ENCODE assay signal across 10 cellular contexts in the genomic region with DNA sequence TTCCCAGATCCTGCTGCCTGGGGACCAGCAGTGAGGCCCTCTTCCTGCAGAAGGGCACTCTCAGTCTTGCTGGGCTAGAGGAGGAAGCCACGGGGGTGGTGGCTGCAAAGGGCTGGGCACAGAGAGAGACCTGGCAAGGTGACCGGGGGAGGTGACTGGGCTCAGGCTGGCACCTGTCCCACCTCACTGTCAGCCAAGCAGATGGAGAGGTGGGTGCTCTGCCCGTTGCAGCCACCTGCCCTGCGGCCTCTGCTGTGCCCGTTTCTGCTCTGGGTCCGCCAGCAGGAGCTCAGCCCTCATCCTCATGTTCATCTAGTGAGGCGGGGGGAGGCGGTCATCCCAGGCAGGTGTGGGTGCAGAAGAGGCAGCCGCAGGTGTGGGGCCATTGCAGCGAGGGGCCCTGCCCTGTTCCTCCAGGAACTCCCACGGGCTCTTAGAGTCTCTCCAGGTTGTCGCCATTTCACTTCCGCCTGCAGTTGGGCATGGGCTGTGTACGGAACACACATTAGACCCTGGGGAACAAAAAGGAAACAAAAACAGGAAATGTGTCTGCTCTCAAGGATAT. TPM values are rescaled to one million over a fixed set of nuclear protein-coding genes. Genes with fewer than 3 reads are reported as not detected.
DNase-seq lines count a peak whose midpoint lies in the region; ATAC-seq and TF ChIP-seq lines count a peak whose summit lies in the region.
"Had no signal": no experiment of that assay in that cellular context is flagged by ENCODE, and none has a peak within 500 bp of the region (broad histone marks: within the 10 kb centered on the region; RNA-seq: fewer than 3 reads in every experiment).

No MANE protein-coding gene starts in this region.

- H3K4me1 ChIP-seq in upper lobe of right lung, result no peaks in the 10 kb centered on the region
- H3K4me1 ChIP-seq in MM.1S (ENCODE audit: low read length), result no peaks in the 10 kb centered on the region

- no peaks in the 10 kb centered on the region for H3K79me2 ChIP-seq in MM.1S (ENCODE audit: low read length)

- intact Hi-C loops in activated CD8-positive, alpha-beta T cell treated with anti-CD3 and anti-CD28 coated beads for 36 hours (cut with micrococcal nuclease), result no loop called here
- intact Hi-C loops in upper lobe of right lung (cut with DNase I), result no loop called here

- CTCF ChIA-PET in activated CD8-positive, alpha-beta T cell treated with anti-CD3 and anti-CD28 coated beads, Interleukin-2, amount 10 ng/mL, durations not matched to agents 7 days and 5 days (lab: Charles Lee), result no interaction called here
- CTCF ChIA-PET in activated CD8-positive, alpha-beta T cell treated with anti-CD3 and anti-CD28 coated beads for 36 hours (lab: Charles Lee), result no interaction called here

- no peaks in the 10 kb centered on the region for H3K9me3 Mint-ChIP-seq in activated CD8-positive, alpha-beta T cell treated with anti-CD3 and anti-CD28 coated beads, Interleukin-2, amount 10 ng/mL, durations not matched to agents 7 days and 5 days (ENCODE audit: insufficient read depth)
- no peaks in the 10 kb centered on the region for H3K9me3 Mint-ChIP-seq in activated CD8-positive, alpha-beta T cell treated with anti-CD3 and anti-CD28 coated beads for 36 hours
- no peaks in the 10 kb centered on the region for H3K9me3 Mint-ChIP-seq in chondrocyte (ENCODE audit: low read depth)
- H3K9me3 Mint-ChIP-seq: neural crest cell; T-helper 1 cell treated with Interleukin-12 subunit alpha and Interleukin-12 subunit beta and Interleukin-4 antibody, amounts not matched to agents 30 μg/mL and 1 μg/mL, for 36 hours had no signal

- no peaks in the 10 kb centered on the region for H3K36me3 ChIP-seq in upper lobe of right lung
- no peaks in the 10 kb centered on the region for H3K36me3 ChIP-seq in MM.1S (replicated peaks; ENCODE audit: insufficient read depth, low read length)

- no peak for ATAC-seq in activated CD8-positive, alpha-beta T cell treated with anti-CD3 and anti-CD28 coated beads, Interleukin-2, amount 10 ng/mL, durations not matched to agents 7 days and 5 days
- no peak for ATAC-seq in activated CD8-positive, alpha-beta T cell treated with anti-CD3 and anti-CD28 coated beads for 36 hours
- ATAC-seq in HG03354 (IDR thresholded peaks at IDR 0.05; ENCODE audit: poor library complexity, severe bottlenecking, unreplicated experiment) (peak; percentile 71), upper lobe of right lung (peak; percentile 12)

- H3K27me3 Mint-ChIP-seq in activated CD8-positive, alpha-beta T cell treated with anti-CD3 and anti-CD28 coated beads, Interleukin-2, amount 10 ng/mL, durations not matched to agents 7 days and 5 days (ENCODE audit: low read depth), result peaks cover 23% of the 10 kb centered on the region
- H3K27me3 Mint-ChIP-seq in activated CD8-positive, alpha-beta T cell treated with anti-CD3 and anti-CD28 coated beads for 36 hours, result peaks cover 5% of the 10 kb centered on the region
- no peaks in the 10 kb centered on the region for H3K27me3 Mint-ChIP-seq in chondrocyte (ENCODE audit: low read depth)

- H3K4me1 Mint-ChIP-seq in activated CD8-positive, alpha-beta T cell treated with anti-CD3 and anti-CD28 coated beads, Interleukin-2, amount 10 ng/mL, durations not matched to agents 7 days and 5 days (ENCODE audit: low read depth), result no peaks in the 10 kb centered on the region
- peaks cover 5% of the 10 kb centered on the region for H3K4me1 Mint-ChIP-seq in activated CD8-positive, alpha-beta T cell treated with anti-CD3 and anti-CD28 coated beads for 36 hours (ENCODE audit: low read depth)
- peaks cover 23% of the 10 kb centered on the region for H3K4me1 Mint-ChIP-seq in chondrocyte (ENCODE audit: low read depth)

- no peak overlapping the region for H3K4me2 ChIP-seq in MM.1S (ENCODE audit: low read depth, low read length)

- H2AFZ ChIP-seq in MM.1S (ENCODE audit: low read length), result no peak overlapping the region

- no peaks in the 10 kb centered on the region for H3K9me3 ChIP-seq in upper lobe of right lung
- no peaks in the 10 kb centered on the region for H3K9me3 ChIP-seq in MM.1S (replicated peaks; ENCODE audit: insufficient read depth, low read length)

- H3K27me3 ChIP-seq in upper lobe of right lung, result no peaks in the 10 kb centered on the region
- no peaks in the 10 kb centered on the region for H3K27me3 ChIP-seq in MM.1S (replicated peaks; ENCODE audit: insufficient read depth, low read length)

- H3K4me3 ChIP-seq in upper lobe of right lung (no peak overlapping the region), MM.1S (ENCODE audit: low read length) (no peak overlapping the region)

- H3F3A ChIP-seq in MM.1S (ENCODE audit: insufficient read depth, low read length), result no peaks in the 10 kb centered on the region

- H3K9me2 ChIP-seq in MM.1S (replicated peaks; ENCODE audit: insufficient read depth, low read length), result no peaks in the 10 kb centered on the region

- H3K9ac ChIP-seq in MM.1S (ENCODE audit: low read length), result no peak overlapping the region

- H3K4me3 Mint-ChIP-seq in activated CD8-positive, alpha-beta T cell treated with anti-CD3 and anti-CD28 coated beads, Interleukin-2, amount 10 ng/mL, durations not matched to agents 7 days and 5 days, result no peak overlapping the region
- H3K4me3 Mint-ChIP-seq in activated CD8-positive, alpha-beta T cell treated with anti-CD3 and anti-CD28 coated beads for 36 hours, result no peak overlapping the region
- H3K4me3 Mint-ChIP-seq in chondrocyte (ENCODE audit: unreplicated experiment), result no peak overlapping the region
- H3K4me3 Mint-ChIP-seq: neural crest cell; T-helper 1 cell treated with Interleukin-12 subunit alpha and Interleukin-12 subunit beta and Interleukin-4 antibody, amounts not matched to agents 30 μg/mL and 1 μg/mL, for 36 hours had no signal

- H3K36me3 Mint-ChIP-seq in activated CD8-positive, alpha-beta T cell treated with anti-CD3 and anti-CD28 coated beads, Interleukin-2, amount 10 ng/mL, durations not matched to agents 7 days and 5 days (ENCODE audit: low read depth), result peaks cover 2% of the 10 kb centered on the region
- H3K36me3 Mint-ChIP-seq in activated CD8-positive, alpha-beta T cell treated with anti-CD3 and anti-CD28 coated beads for 36 hours (ENCODE audit: low read depth), result no peaks in the 10 kb centered on the region
- no peaks in the 10 kb centered on the region for H3K36me3 Mint-ChIP-seq in chondrocyte (ENCODE audit: low read depth)

- H4K20me1 ChIP-seq in MM.1S (ENCODE audit: insufficient read depth, low read length), result no peaks in the 10 kb centered on the region

- no peak overlapping the region for H3K27ac ChIP-seq in upper lobe of right lung
- H3K27ac ChIP-seq in MM.1S (ENCODE audit: low read length), result no peak overlapping the region

- POLR2A ChIA-PET in activated CD8-positive, alpha-beta T cell treated with anti-CD3 and anti-CD28 coated beads, Interleukin-2, amount 10 ng/mL, durations not matched to agents 7 days and 5 days (lab: Charles Lee), result no interaction called here
- POLR2A ChIA-PET in activated CD8-positive, alpha-beta T cell treated with anti-CD3 and anti-CD28 coated beads for 36 hours (lab: Charles Lee), result no interaction called here

- no peak for TF ChIP-seq CTCF in activated CD8-positive, alpha-beta T cell treated with anti-CD3 and anti-CD28 coated beads for 36 hours (IDR thresholded peaks at IDR 0.05)
- TF ChIP-seq CTCF in upper lobe of right lung (IDR thresholded peaks at IDR 0.05) (no peak), chondrocyte (IDR thresholded peaks at IDR 0.05) (no peak), MM.1S (IDR thresholded peaks at IDR 0.05; ENCODE audit: low read length) (no peak)

- DNase-seq in activated CD8-positive, alpha-beta T cell treated with anti-CD3 and anti-CD28 coated beads, Interleukin-2, amount 10 ng/mL, durations not matched to agents 7 days and 5 days, result peak; percentile 16
- DNase-seq in activated CD8-positive, alpha-beta T cell treated with anti-CD3 and anti-CD28 coated beads for 36 hours, result no peak
- DNase-seq in SHP77 treated with DMSO at 0.1 percent for 48 hours (lab: John Stamatoyannopoulos, UW) (peak; percentile 8), upper lobe of right lung (peak; percentile 76), mucosa of gallbladder (ENCODE audit: low spot score) (no peak), chondrocyte (ENCODE audit: low spot score) (no peak), MM.1S (no peak)

- H3K27ac Mint-ChIP-seq in activated CD8-positive, alpha-beta T cell treated with anti-CD3 and anti-CD28 coated beads, Interleukin-2, amount 10 ng/mL, durations not matched to agents 7 days and 5 days, result no peak overlapping the region
- no peak overlapping the region for H3K27ac Mint-ChIP-seq in activated CD8-positive, alpha-beta T cell treated with anti-CD3 and anti-CD28 coated beads for 36 hours
- H3K27ac Mint-ChIP-seq in chondrocyte (ENCODE audit: unreplicated experiment), result no peak overlapping the region

RNA-seq across cellular contexts. Expression of gene TMEM209, which starts 55.5 kb away (rescaled TPM):
- 10 to 100 TPM; 40.2 to 43.4 TPM for total RNA-seq in activated CD8-positive, alpha-beta T cell treated with anti-CD3 and anti-CD28 coated beads, Interleukin-2, amount 10 ng/mL, durations not matched to agents 7 days and 5 days
- 10 to 100 TPM; 36.1 to 45.6 TPM for total RNA-seq in activated CD8-positive, alpha-beta T cell treated with anti-CD3 and anti-CD28 coated beads for 36 hours
- total RNA-seq in upper lobe of right lung (18.3 TPM), mucosa of gallbladder (18.9 TPM), chondrocyte (13.2 to 14.8 TPM (median 14.8 TPM) in 3 replicates)

RNA-seq across cellular contexts. Expression of gene SSMEM1, which starts 58.0 kb away (rescaled TPM):
- not detected for total RNA-seq in activated CD8-positive, alpha-beta T cell treated with anti-CD3 and anti-CD28 coated beads, Interleukin-2, amount 10 ng/mL, durations not matched to agents 7 days and 5 days
- not detected for total RNA-seq in activated CD8-positive, alpha-beta T cell treated with anti-CD3 and anti-CD28 coated beads for 36 hours
- not detected for total RNA-seq in upper lobe of right lung
- not detected for total RNA-seq in mucosa of gallbladder
- total RNA-seq in chondrocyte, result not detected in 3 replicates
- total RNA-seq: neural crest cell had no signal

Comparison
In these comparisons a context has a peak if more than half of its experiments do, and no peak if none do; other contexts are left out.
1. DNase-seq: peak in activated CD8-positive, alpha-beta T cell treated with anti-CD3 and anti-CD28 coated beads, Interleukin-2, amount 10 ng/mL, durations not matched to agents 7 days and 5 days (single experiment), SHP77 treated with DMSO at 0.1 percent for 48 hours (single experiment) and upper lobe of right lung (single experiment); none in activated CD8-positive, alpha-beta T cell treated with anti-CD3 and anti-CD28 coated beads for 36 hours (single experiment), mucosa of gallbladder (single experiment), chondrocyte (single experiment) and MM.1S (single experiment).
2. ATAC-seq: peak in HG03354 (single experiment) and upper lobe of right lung (single experiment); none in activated CD8-positive, alpha-beta T cell treated with anti-CD3 and anti-CD28 coated beads, Interleukin-2, amount 10 ng/mL, durations not matched to agents 7 days and 5 days (single experiment) and activated CD8-positive, alpha-beta T cell treated with anti-CD3 and anti-CD28 coated beads for 36 hours (single experiment).